ENCODE assay signal across 8 cellular contexts in genomic region chr12:49750027-49750977, GRCh38.
A peak's percentile ranks its signal among the peaks of the same experiment; 100 is the strongest.
DNase-seq lines count a peak whose midpoint lies in the region; ATAC-seq and TF ChIP-seq lines count a peak whose summit lies in the region.

No MANE protein-coding gene starts in this region.

- peaks cover 94% of the 10 kb centered on the region for H3K4me1 Mint-ChIP-seq in activated naive CD8-positive, alpha-beta T cell treated with anti-CD3 and anti-CD28 coated beads, Interleukin-2, amount 50 U/mL, for 24 hours
- H3K4me1 Mint-ChIP-seq in memory B cell = peaks cover 35% of the 10 kb centered on the region

- DNase-seq in activated CD4-positive, CD25-positive, alpha-beta regulatory T cell treated with anti-CD3 and anti-CD28 coated beads, Interleukin-2, amount 50 U/mL, for 72 hours = no peak
- peak; percentile 51 for DNase-seq in NOMO-1 treated with dmso at 0.1 percent for 144 hours (lab: John Stamatoyannopoulos, UW; ENCODE audit: unreplicated experiment)
- peak; percentile 59 for DNase-seq in activated naive CD8-positive, alpha-beta T cell treated with anti-CD3 and anti-CD28 coated beads, Interleukin-2, amount 50 U/mL, for 24 hours
- no peak for DNase-seq in memory B cell (ENCODE audit: low spot score in 2 of 2)
- DNase-seq in kidney glomerular epithelial cell (lab: John Stamatoyannopoulos, UW) = no peak
- DNase-seq in middle frontal gyrus (ENCODE audit: extremely low spot score, low spot score) = no peak

- peak overlapping the region; percentile 90 for H3K27ac Mint-ChIP-seq in activated naive CD8-positive, alpha-beta T cell treated with anti-CD3 and anti-CD28 coated beads, Interleukin-2, amount 50 U/mL, for 24 hours
- peak overlapping the region; percentile 89 for H3K27ac Mint-ChIP-seq in memory B cell

- H3K36me3 Mint-ChIP-seq in activated naive CD8-positive, alpha-beta T cell treated with anti-CD3 and anti-CD28 coated beads, Interleukin-2, amount 50 U/mL, for 24 hours (ENCODE audit: low read depth) = peaks cover 59% of the 10 kb centered on the region
- H3K36me3 Mint-ChIP-seq in memory B cell = peaks cover 18% of the 10 kb centered on the region

- ATAC-seq in activated CD4-positive, CD25-positive, alpha-beta regulatory T cell treated with anti-CD3 and anti-CD28 coated beads, Interleukin-2, amount 50 U/mL, for 24 hours = peak; percentile 91 to 95
- ATAC-seq in activated naive CD8-positive, alpha-beta T cell treated with anti-CD3 and anti-CD28 coated beads, Interleukin-2, amount 50 U/mL, for 24 hours = peak; percentile 93
- ATAC-seq in memory B cell (ENCODE audit: low read depth) = no peak
- ATAC-seq in GM18505 (IDR thresholded peaks at IDR 0.05; ENCODE audit: unreplicated experiment) = no peak

- TF ChIP-seq POLR2A in GM18505 (IDR thresholded peaks at IDR 0.05; ENCODE audit: borderline replicate concordance, extremely low read depth, insufficient read depth, insufficient read length) = no peak

- peak overlapping the region; percentile 78 for H3K4me3 Mint-ChIP-seq in activated naive CD8-positive, alpha-beta T cell treated with anti-CD3 and anti-CD28 coated beads, Interleukin-2, amount 50 U/mL, for 24 hours
- H3K4me3 Mint-ChIP-seq in memory B cell = peak overlapping the region; percentile 38

- no peaks in the 10 kb centered on the region for H3K27me3 Mint-ChIP-seq in activated naive CD8-positive, alpha-beta T cell treated with anti-CD3 and anti-CD28 coated beads, Interleukin-2, amount 50 U/mL, for 24 hours
- no peaks in the 10 kb centered on the region for H3K27me3 Mint-ChIP-seq in memory B cell

- H3K9me3 Mint-ChIP-seq in activated naive CD8-positive, alpha-beta T cell treated with anti-CD3 and anti-CD28 coated beads, Interleukin-2, amount 50 U/mL, for 24 hours = no peaks in the 10 kb centered on the region
- no peaks in the 10 kb centered on the region for H3K9me3 Mint-ChIP-seq in memory B cell

Comparison
In these comparisons a context has a peak if more than half of its experiments do, and no peak if none do; other contexts are left out.
1. ATAC-seq: peak in activated CD4-positive, CD25-positive, alpha-beta regulatory T cell treated with anti-CD3 and anti-CD28 coated beads, Interleukin-2, amount 50 U/mL, for 24 hours (2 of 2) and activated naive CD8-positive, alpha-beta T cell treated with anti-CD3 and anti-CD28 coated beads, Interleukin-2, amount 50 U/mL, for 24 hours (single experiment); none in memory B cell (single experiment) and GM18505 (single experiment).
2. DNase-seq: peak in NOMO-1 treated with dmso at 0.1 percent for 144 hours (single experiment) and activated naive CD8-positive, alpha-beta T cell treated with anti-CD3 and anti-CD28 coated beads, Interleukin-2, amount 50 U/mL, for 24 hours (single experiment); none in activated CD4-positive, CD25-positive, alpha-beta regulatory T cell treated with anti-CD3 and anti-CD28 coated beads, Interleukin-2, amount 50 U/mL, for 72 hours (single experiment), memory B cell (0 of 2), kidney glomerular epithelial cell (single experiment) and middle frontal gyrus (single experiment).